In genomic region chr10:72946963-72947362, GRCh38 we compare ENCODE assay signal across 10 cellular contexts. TPM values are rescaled to one million over a fixed set of nuclear protein-coding genes. Genes with fewer than 3 reads are reported as not detected.
"Had no signal": no experiment of that assay in that cellular context is flagged by ENCODE, and none has a peak within 500 bp of the region (broad histone marks: within the 10 kb centered on the region; RNA-seq: fewer than 3 reads in every experiment).

No MANE protein-coding gene starts in this region.

- ATAC-seq: HepG2 had no signal

- H3K9ac ChIP-seq: KMS-11 had no signal

- H3K4me3 Mint-ChIP-seq: IgD-negative memory B cell had no signal

- H3K27ac Mint-ChIP-seq: IgD-negative memory B cell had no signal

- H3K4me2 ChIP-seq: KMS-11 had no signal

- FAIRE-seq: HepG2, HTR-8/SVneo had no signal

- DNase-seq: IMR-90, KBM-7, KG1 had no signal

- H3K27ac ChIP-seq: HL-60, KMS-11 had no signal

RNA-seq across cellular contexts. Expression of gene PLA2G12B, which starts 7.6 kb away (rescaled TPM):
- total RNA-seq: HT-29, HT1080, IMR-90 had no signal
- polyA plus RNA-seq: IgD-negative memory B cell, IMR-90 had no signal

RNA-seq across cellular contexts. Expression of gene OIT3, which starts 53.4 kb away (rescaled TPM):
- total RNA-seq: HepG2, HT-29, HT1080, IMR-90 had no signal
- polyA plus RNA-seq: HepG2, IgD-negative memory B cell, IMR-90 had no signal
